ENCODE assay signal across 1 cellular context in genomic region chr19:1468274-1469199, GRCh38.
TF ChIP-seq lines count a peak whose summit lies in the region.

No MANE protein-coding gene starts in this region.

TF ChIP-seq in HepG2, 621 proteins besides CTCF, POLR2A, EP300 and RAD21 (continued from another document):
- no peak for TF ChIP-seq POGK (CRISPR knock-in tag; conservative IDR thresholded peaks at IDR 0.05)
- peak; percentile 13; the same call in 1 of the 2 replicates for TF ChIP-seq STAG1 (CRISPR knock-in tag; IDR thresholded peaks at IDR 0.05)
- TF ChIP-seq ZFY (CRISPR knock-in tag; IDR thresholded peaks at IDR 0.05), result 0 out of 2 replicates have a peak, but pooled peaks have one; percentile 13
- no peak for TF ChIP-seq ZSCAN12 (CRISPR knock-in tag; IDR thresholded peaks at IDR 0.05)
- TF ChIP-seq CREB3 (CRISPR knock-in tag; IDR thresholded peaks at IDR 0.05), result no peak
